ENCODE assay signal across 13 cellular contexts in the genomic region with DNA sequence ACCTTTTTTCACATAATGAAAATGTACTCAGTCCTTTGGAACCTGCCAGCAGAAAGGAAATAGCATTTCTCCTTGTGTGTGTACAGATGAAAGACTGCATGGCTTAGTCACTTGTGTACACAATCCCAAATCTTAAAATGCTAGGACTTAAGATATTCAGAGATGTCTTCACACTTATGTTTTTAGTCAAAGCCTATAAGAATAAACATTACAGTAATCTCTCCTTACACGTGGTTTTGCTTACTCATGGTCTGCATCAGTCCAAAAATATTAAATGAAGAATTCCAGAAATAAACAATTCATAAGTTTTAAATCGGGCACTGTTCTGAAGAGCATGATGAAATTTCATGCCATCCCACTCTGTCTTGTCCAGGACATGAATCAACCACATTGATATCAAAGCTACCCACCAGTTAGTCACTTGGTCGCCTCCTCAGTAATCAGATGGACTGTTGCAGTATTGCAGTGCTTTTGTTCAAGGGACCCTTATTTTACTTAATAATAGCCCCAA.
DNase-seq lines count a peak whose midpoint lies in the region; ATAC-seq, FAIRE-seq and TF ChIP-seq lines count a peak whose summit lies in the region.
"Had no signal": no experiment of that assay in that cellular context is flagged by ENCODE, and none has a peak within 500 bp of the region (broad histone marks: within the 10 kb centered on the region; RNA-seq: fewer than 3 reads in every experiment).

No MANE protein-coding gene starts in this region.

- ATAC-seq in GM21723 (IDR thresholded peaks at IDR 0.05; ENCODE audit: unreplicated experiment): no peak
- ATAC-seq: stimulated activated naive CD8-positive, alpha-beta T cell treated with anti-CD3 and anti-CD28 coated beads, Interleukin-15, Interleukin-2, amounts not matched to agents 100 U/mL and 50 U/mL, for 24 hours had no signal

- BruUV-seq in Calu3 (replicated peaks; lab: Mats Ljungman, UMichigan) (no TSS peak), A673 (replicated peaks; lab: Mats Ljungman, UMichigan) (no TSS peak)

- TF ChIP-seq CTCF in Calu3 (IDR thresholded peaks at IDR 0.05; ENCODE audit: unreplicated experiment) (no peak), bronchial epithelial cell (IDR thresholded peaks at IDR 0.05; ENCODE audit: insufficient read depth, low read length, severe bottlenecking) (no peak), A673 (conservative IDR thresholded peaks at IDR 0.05; ENCODE audit: low read depth, low read length) (no peak)

- H3K4me3 Mint-ChIP-seq in Calu3 (ENCODE audit: low read depth, unreplicated experiment): no peak overlapping the region
- H3K4me3 Mint-ChIP-seq: CD4-positive, CD25-positive, alpha-beta regulatory T cell; mesothelial cell of epicardium had no signal

- H3K36me3 ChIP-seq in bronchial epithelial cell (ENCODE audit: control insufficient read depth, insufficient read depth, low read length): no peaks in the 10 kb centered on the region
- H3K36me3 ChIP-seq in A673 (ENCODE audit: insufficient read depth, low read length, poor library complexity, severe bottlenecking): no peaks in the 10 kb centered on the region

- peaks cover 1% of the 10 kb centered on the region for H3K27me3 ChIP-seq in bronchial epithelial cell (ENCODE audit: control insufficient read depth, insufficient read depth, low read length)
- H3K27me3 ChIP-seq in A673 (replicated peaks; ENCODE audit: insufficient read depth, low read depth, low read length, poor library complexity): peaks cover 70% of the 10 kb centered on the region

- peak overlapping the region; percentile 79 for H3K27ac Mint-ChIP-seq in Calu3 (ENCODE audit: unreplicated experiment)
- H3K27ac Mint-ChIP-seq: CD4-positive, CD25-positive, alpha-beta regulatory T cell; mesothelial cell of epicardium had no signal

- CTCF ChIA-PET in Calu3 (lab: Charles Lee) (no interaction called here), A673 (lab: Charles Lee) (no interaction called here)

- H3K36me3 Mint-ChIP-seq in Calu3 (ENCODE audit: insufficient read depth, unreplicated experiment): no peaks in the 10 kb centered on the region
- H3K36me3 Mint-ChIP-seq: CD4-positive, CD25-positive, alpha-beta regulatory T cell; mesothelial cell of epicardium had no signal

- H3K4me3 ChIP-seq in bronchial epithelial cell (ENCODE audit: low read depth, low read length) (no peak overlapping the region), A673 (ENCODE audit: low read depth, low read length, poor library complexity, severe bottlenecking) (no peak overlapping the region)

- peaks cover 8% of the 10 kb centered on the region for H3K27me3 Mint-ChIP-seq in Calu3 (ENCODE audit: unreplicated experiment)

- POLR2A ChIA-PET in A673 (lab: Charles Lee; ENCODE audit: low non-redundant PET): no interaction called here

- H3K4me1 Mint-ChIP-seq in Calu3 (ENCODE audit: low read depth, unreplicated experiment): peaks cover 19% of the 10 kb centered on the region
- H3K4me1 Mint-ChIP-seq: CD4-positive, CD25-positive, alpha-beta regulatory T cell had no signal

- no peaks in the 10 kb centered on the region for H3K4me1 ChIP-seq in A673 (ENCODE audit: insufficient read depth, low read length, poor library complexity, severe bottlenecking)

- no peak overlapping the region for H3K27ac ChIP-seq in A673 (ENCODE audit: low read depth, low read length, poor library complexity, severe bottlenecking)

- DNase-seq in Calu3 (no peak), NCI-H460 (ENCODE audit: extremely low read depth, low read depth) (peak; percentile 62), bronchial epithelial cell (ENCODE audit: low read depth) (peak; percentile 77), myocyte (ENCODE audit: low read depth) (peak; percentile 15), NCI-H526 (lab: John Stamatoyannopoulos, UW) (no peak), A673 (ENCODE audit: low spot score) (no peak)
- DNase-seq in activated CD4-positive, CD25-positive, alpha-beta regulatory T cell (lab: John Stamatoyannopoulos, UW): no peak
- DNase-seq: CD4-positive, CD25-positive, alpha-beta regulatory T cell; MM.1S; stimulated activated CD4-positive, alpha-beta T cell treated with anti-CD3 and anti-CD28 coated beads, Interleukin-2, amount 100 ng/mL, for 48 hours; stimulated activated naive CD8-positive, alpha-beta T cell treated with anti-CD3 and anti-CD28 coated beads, Interleukin-15, Interleukin-2, amounts not matched to agents 100 U/mL and 50 U/mL, for 24 hours had no signal

- peaks cover 5% of the 10 kb centered on the region for H3K9me3 Mint-ChIP-seq in Calu3 (ENCODE audit: low read depth, unreplicated experiment)
- H3K9me3 Mint-ChIP-seq: mesothelial cell of epicardium had no signal

- FAIRE-seq in bronchial epithelial cell (lab: Jason Lieb, UNC): no peak

- intact Hi-C loops in Calu3 (cut with micrococcal nuclease; ENCODE audit: unreplicated experiment): no loop called here
- intact Hi-C loops in A673 (cut with micrococcal nuclease; ENCODE audit: unreplicated experiment): no loop called here

- no peaks in the 10 kb centered on the region for H3K9me3 ChIP-seq in A673 (ENCODE audit: low read depth, low read length, poor library complexity, severe bottlenecking)

Comparison
In these comparisons a context has a peak if more than half of its experiments do, and no peak if none do; other contexts are left out.
1. DNase-seq: peak in NCI-H460 (single experiment), bronchial epithelial cell (single experiment) and myocyte (single experiment); none in Calu3 (single experiment), NCI-H526 (0 of 2), A673 (single experiment) and activated CD4-positive, CD25-positive, alpha-beta regulatory T cell (0 of 4).